1 cellular context compared by ENCODE assay signal in the genomic region with DNA sequence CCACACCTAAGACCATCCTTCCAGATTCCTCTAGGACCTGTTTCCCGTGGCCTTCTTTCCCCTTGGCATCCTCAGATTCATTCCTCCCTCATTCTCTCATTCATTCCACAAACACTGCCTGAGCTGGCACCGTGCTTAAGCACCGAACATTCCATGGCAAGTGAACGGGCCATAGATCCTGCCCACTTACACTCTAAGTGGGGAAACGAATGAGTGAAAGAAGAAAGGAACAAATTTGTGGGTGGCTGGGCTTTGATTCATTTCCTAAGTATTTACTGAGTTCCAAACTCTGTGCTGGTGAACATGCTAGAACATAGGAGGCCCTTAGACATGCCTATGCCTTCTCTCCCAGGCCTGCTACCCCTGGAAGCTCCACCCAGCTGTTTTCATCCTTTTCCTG.
TF ChIP-seq lines count a peak whose summit lies in the region.

No MANE protein-coding gene starts in this region.

TF ChIP-seq in SK-N-SH, 30 proteins besides CTCF, POLR2A, EP300 and RAD21 (continued from another document):
- TF ChIP-seq, protein P1, sequence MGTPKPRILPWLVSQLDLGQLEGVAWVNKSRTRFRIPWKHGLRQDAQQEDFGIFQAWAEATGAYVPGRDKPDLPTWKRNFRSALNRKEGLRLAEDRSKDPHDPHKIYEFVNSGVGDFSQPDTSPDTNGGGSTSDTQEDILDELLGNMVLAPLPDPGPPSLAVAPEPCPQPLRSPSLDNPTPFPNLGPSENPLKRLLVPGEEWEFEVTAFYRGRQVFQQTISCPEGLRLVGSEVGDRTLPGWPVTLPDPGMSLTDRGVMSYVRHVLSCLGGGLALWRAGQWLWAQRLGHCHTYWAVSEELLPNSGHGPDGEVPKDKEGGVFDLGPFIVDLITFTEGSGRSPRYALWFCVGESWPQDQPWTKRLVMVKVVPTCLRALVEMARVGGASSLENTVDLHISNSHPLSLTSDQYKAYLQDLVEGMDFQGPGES (IDR thresholded peaks at IDR 0.05; ENCODE audit: low read depth, low read length), result no peak
- TF ChIP-seq YY1 (IDR thresholded peaks at IDR 0.05; ENCODE audit: low read depth) (no peak), FOSL2 (IDR thresholded peaks at IDR 0.05; ENCODE audit: borderline replicate concordance, low read depth) (no peak), TEAD4 (IDR thresholded peaks at IDR 0.05; ENCODE audit: borderline replicate concordance, insufficient read depth) (no peak), SMC3 (IDR thresholded peaks at IDR 0.05; ENCODE audit: low read depth, low read length) (no peak), FOXJ3 (CRISPR knock-in tag; IDR thresholded peaks at IDR 0.05) (no peak), ELF1 (IDR thresholded peaks at IDR 0.05) (no peak), NRF1 (IDR thresholded peaks at IDR 0.05; ENCODE audit: low read depth, low read length) (no peak), GATA2 (CRISPR knock-in tag; IDR thresholded peaks at IDR 0.05) (no peak), POLR2AphosphoS5 (IDR thresholded peaks at IDR 0.05; ENCODE audit: low read depth, low read length) (no peak), NFIC (IDR thresholded peaks at IDR 0.05; ENCODE audit: borderline replicate concordance) (no peak), USF2 (IDR thresholded peaks at IDR 0.05; ENCODE audit: borderline replicate concordance, low read depth, low read length) (no peak), GABPA (IDR thresholded peaks at IDR 0.05; ENCODE audit: low read depth) (no peak), CHD2 (IDR thresholded peaks at IDR 0.05; ENCODE audit: low read length, partially characterized antibody) (no peak), RXRA (IDR thresholded peaks at IDR 0.05; ENCODE audit: borderline replicate concordance, low read depth) (no peak)
TF ChIP-seq in SK-N-SH: peak in this region for 0.
